Comparison of ENCODE assay signal across 31 cellular contexts in the genomic region with DNA sequence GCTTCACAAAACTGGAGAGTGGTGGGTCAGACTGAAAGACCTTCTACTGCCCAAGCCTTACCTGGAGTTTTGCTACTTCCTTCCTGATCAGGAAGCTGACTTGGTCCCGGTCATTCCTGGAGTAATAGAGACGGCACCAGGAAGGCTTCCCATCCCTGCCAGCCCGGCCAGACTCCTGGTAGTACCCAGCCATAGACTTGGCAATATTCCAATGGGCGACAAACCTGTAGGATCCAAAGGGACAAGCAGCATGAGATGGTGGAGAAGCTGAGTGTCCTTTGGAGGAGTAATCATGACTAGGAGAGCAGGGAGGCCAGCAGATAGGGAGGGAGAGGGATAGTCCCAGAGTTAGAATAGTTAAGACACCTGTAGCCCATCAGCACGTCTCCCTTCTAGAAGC. TPM values are rescaled to one million over a fixed set of nuclear protein-coding genes. Genes with fewer than 3 reads are reported as not detected.
"Had no signal": no experiment of that assay in that cellular context is flagged by ENCODE, and none has a peak within 500 bp of the region (broad histone marks: within the 10 kb centered on the region; RNA-seq: fewer than 3 reads in every experiment).

No MANE protein-coding gene starts in this region.

- H3K27ac Mint-ChIP-seq: effector memory CD8-positive, alpha-beta T cell; memory B cell; mesothelial cell of epicardium; naive B cell; natural killer cell treated with Interleukin-12 subunit alpha and Interleukin-12 subunit beta and Interleukin-15 and Interleukin-18, amount 100 ng/mL, for 72 hours; neural progenitor cell had no signal

- H3K27me3 ChIP-seq: esophagus squamous epithelium, heart right ventricle, neural progenitor cell, spleen, suprapubic skin, transverse colon, vagina had no signal

- H3K4me1 Mint-ChIP-seq: mesothelial cell of epicardium; neural progenitor cell; stimulated activated naive CD8-positive, alpha-beta T cell treated with anti-CD3 and anti-CD28 coated beads, Interleukin-15, amount 100 ng/mL, for 72 hours had no signal

- H3K4me3 Mint-ChIP-seq: effector memory CD8-positive, alpha-beta T cell; memory B cell; mesothelial cell of epicardium; natural killer cell treated with Interleukin-12 subunit alpha and Interleukin-12 subunit beta and Interleukin-15 and Interleukin-18, amount 100 ng/mL, for 72 hours; neural progenitor cell; stimulated activated naive CD8-positive, alpha-beta T cell treated with anti-CD3 and anti-CD28 coated beads, Interleukin-15, amount 100 ng/mL, for 72 hours had no signal

- H3K4me3 ChIP-seq: coronary artery, esophagus squamous epithelium, heart right ventricle, lower lobe of right lung, mucosa of descending colon, neural progenitor cell, psoas muscle, skin epidermis, spleen, suprapubic skin, transverse colon, vagina had no signal

- H3K9me3 Mint-ChIP-seq: effector memory CD8-positive, alpha-beta T cell; memory B cell; mesothelial cell of epicardium; naive B cell; natural killer cell treated with Interleukin-12 subunit alpha and Interleukin-12 subunit beta and Interleukin-15 and Interleukin-18, amount 100 ng/mL, for 72 hours; neural progenitor cell; stimulated activated naive CD8-positive, alpha-beta T cell treated with anti-CD3 and anti-CD28 coated beads, Interleukin-15, amount 100 ng/mL, for 72 hours had no signal

- H3K36me3 Mint-ChIP-seq: natural killer cell treated with Interleukin-12 subunit alpha and Interleukin-12 subunit beta and Interleukin-15 and Interleukin-18, amount 100 ng/mL, for 72 hours had no signal

- H3K36me3 ChIP-seq: neural progenitor cell had no signal

- H3K4me1 ChIP-seq: esophagus squamous epithelium, lower lobe of right lung, neural progenitor cell, parathyroid adenoma, psoas muscle, suprapubic skin, transverse colon, vagina had no signal

- H3K27me3 Mint-ChIP-seq: effector memory CD8-positive, alpha-beta T cell; memory B cell; naive B cell; natural killer cell treated with Interleukin-12 subunit alpha and Interleukin-12 subunit beta and Interleukin-15 and Interleukin-18, amount 100 ng/mL, for 72 hours; stimulated activated naive CD8-positive, alpha-beta T cell treated with anti-CD3 and anti-CD28 coated beads, Interleukin-15, amount 100 ng/mL, for 72 hours had no signal

- H3K9me3 ChIP-seq: esophagus squamous epithelium, heart right ventricle, lower lobe of right lung, mucosa of descending colon, psoas muscle, spleen, suprapubic skin, transverse colon, vagina had no signal

- H3K27ac ChIP-seq: coronary artery, esophagus squamous epithelium, heart right ventricle, lower lobe of right lung, neural progenitor cell, parathyroid adenoma, psoas muscle, skin epidermis, spleen, suprapubic skin, transverse colon, vagina had no signal

- ATAC-seq: effector memory CD8-positive, alpha-beta T cell; heart right ventricle; left colon; left ventricle myocardium superior; lower lobe of right lung; mucosa of descending colon; natural killer cell treated with Interleukin-12 subunit alpha and Interleukin-12 subunit beta and Interleukin-15 and Interleukin-18, amount 100 ng/mL, for 72 hours; psoas muscle; right cardiac atrium; stimulated activated naive CD8-positive, alpha-beta T cell treated with anti-CD3 and anti-CD28 coated beads, Interleukin-15, amount 100 ng/mL, for 72 hours had no signal

- DNase-seq: dermis blood vessel endothelial cell; effector memory CD8-positive, alpha-beta T cell; erythroblast; esophagus squamous epithelium; foreskin melanocyte; glutamatergic neuron; heart right ventricle; hippocampal formation; kidney glomerular epithelial cell; left colon; left ventricle myocardium superior; lower lobe of right lung; mucosa of descending colon; naive B cell; psoas muscle; right cardiac atrium; spleen; stimulated activated CD4-positive, alpha-beta T cell treated with anti-CD3 and anti-CD28 coated beads, Interleukin-4, amount 100 ng/mL, for 4 hours; stimulated activated naive CD4-positive, alpha-beta T cell; stimulated activated naive CD8-positive, alpha-beta T cell treated with anti-CD3 and anti-CD28 coated beads, Interleukin-15, amount 100 ng/mL, for 72 hours; transverse colon had no signal

RNA-seq across cellular contexts. Expression of a gene that starts 25.0 kb away (rescaled TPM):
- total RNA-seq: dermis blood vessel endothelial cell, osteoblast had no signal
